ENCODE assay signal across 36 cellular contexts in the genomic region with DNA sequence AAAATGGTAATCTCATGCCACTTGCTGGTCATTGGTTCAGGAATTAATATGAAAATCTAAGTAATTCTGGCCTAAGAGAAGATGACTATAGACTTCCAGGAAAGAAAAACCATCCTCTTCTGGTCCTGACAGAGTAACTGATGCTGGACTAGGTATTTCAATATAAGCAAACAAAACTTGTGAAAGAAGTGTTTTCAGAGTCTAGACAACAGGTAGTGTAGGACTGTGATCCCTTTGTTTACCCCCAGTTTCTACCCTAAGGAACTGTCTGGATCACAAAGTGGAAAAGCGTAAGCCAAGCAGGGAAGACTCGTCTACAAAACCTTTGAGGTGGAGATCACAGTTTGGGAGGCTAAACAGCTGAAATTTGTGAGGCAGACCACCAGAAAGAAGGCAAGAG.
"Had no signal": no experiment of that assay in that cellular context is flagged by ENCODE, and none has a peak within 500 bp of the region (broad histone marks: within the 10 kb centered on the region; RNA-seq: fewer than 3 reads in every experiment).

No MANE protein-coding gene starts in this region.

- H3K4me1 Mint-ChIP-seq: activated B cell treated with CpG ODN at 0.5 μM for 24 hours; activated CD4-positive, alpha-beta T cell treated with anti-CD3 and anti-CD28 coated beads, Interleukin-2, amount 10 ng/mL, durations not matched to agents 24 days and 14 days; activated naive CD8-positive, alpha-beta T cell treated with anti-CD3 and anti-CD28 coated beads for 36 hours; activated T-helper 17 cell treated with anti-CD3 and anti-CD28 coated beads, Interleukin-2, amount 50 U/mL, for 72 hours had no signal

- H3K4me3 Mint-ChIP-seq: activated B cell treated with CpG ODN at 0.5 μM for 24 hours; activated CD4-positive, alpha-beta memory T cell treated with anti-CD3 and anti-CD28 coated beads for 36 hours; activated CD4-positive, alpha-beta T cell treated with anti-CD3 and anti-CD28 coated beads, Interleukin-2, amount 10 ng/mL, durations not matched to agents 24 days and 14 days; activated CD8-positive, alpha-beta T cell treated with anti-CD3 and anti-CD28 coated beads for 36 hours; activated naive CD4-positive, alpha-beta T cell treated with anti-CD3 and anti-CD28 coated beads for 36 hours; activated naive CD8-positive, alpha-beta T cell treated with anti-CD3 and anti-CD28 coated beads for 36 hours; activated T-cell treated with anti-CD3 and anti-CD28 coated beads, Interleukin-2, amount 50 U/mL, for 4 hours; activated T-cell treated with anti-CD3 and anti-CD28 coated beads, Interleukin-2, amount 50 U/mL, for 72 hours; activated T-helper 1 cell treated with anti-CD3 and anti-CD28 coated beads, Interleukin-12 subunit alpha, Interleukin-12 subunit beta, Interleukin-2, Interleukin-4 antibody, amounts not matched to agents 30 ng/mL and 10 ng/mL and 1 ng/mL, durations not matched to agents 14 hours and 24 hours and 36 hours; activated T-helper 17 cell treated with anti-CD3 and anti-CD28 coated beads, Interleukin-2, amount 50 U/mL, for 72 hours; T-helper 1 cell treated with Interleukin-12 subunit alpha and Interleukin-12 subunit beta and Interleukin-4 antibody, amounts not matched to agents 30 μg/mL and 1 μg/mL, for 36 hours; T-helper 2 cell treated with Interferon-gamma antibody and Interleukin-4, amounts not matched to agents 5 μg/mL and 100 μg/mL, for 36 hours had no signal

- H3K36me3 Mint-ChIP-seq: activated CD4-positive, alpha-beta memory T cell treated with anti-CD3 and anti-CD28 coated beads for 36 hours; activated naive CD4-positive, alpha-beta T cell treated with anti-CD3 and anti-CD28 coated beads, Interleukin-2, amount 50 U/mL, for 72 hours; activated naive CD8-positive, alpha-beta T cell treated with anti-CD3 and anti-CD28 coated beads for 36 hours had no signal

- H3K36me3 ChIP-seq: adrenal gland, brain microvascular endothelial cell, breast epithelium had no signal

- H3K4me3 ChIP-seq: adrenal gland, body of pancreas, breast epithelium had no signal

- FAIRE-seq: astrocyte, TTC549 had no signal

- ATAC-seq: activated CD8-positive, alpha-beta T cell treated with anti-CD3 and anti-CD28 coated beads for 36 hours; activated naive CD4-positive, alpha-beta T cell treated with anti-CD3 and anti-CD28 coated beads, Interleukin-2, amount 50 U/mL, for 72 hours; activated T-cell treated with anti-CD3 and anti-CD28 coated beads, Interleukin-2, amount 50 U/mL, for 4 hours; activated T-cell treated with anti-CD3 and anti-CD28 coated beads, Interleukin-2, amount 50 U/mL, for 72 hours; activated T-helper 17 cell treated with anti-CD3 and anti-CD28 coated beads, Interleukin-2, amount 50 U/mL, for 72 hours; body of pancreas had no signal

- H3K4me1 ChIP-seq: adrenal gland, body of pancreas, breast epithelium had no signal

- H3K27me3 Mint-ChIP-seq: activated CD8-positive, alpha-beta T cell treated with anti-CD3 and anti-CD28 coated beads for 36 hours; activated naive CD8-positive, alpha-beta T cell treated with anti-CD3 and anti-CD28 coated beads for 36 hours; activated T-helper 17 cell treated with anti-CD3 and anti-CD28 coated beads, Interleukin-2, amount 50 U/mL, for 72 hours had no signal

- DNase-seq: activated B cell treated with CpG ODN at 0.5 μM for 24 hours; activated CD4-positive, alpha-beta memory T cell treated with anti-CD3 and anti-CD28 coated beads for 36 hours; activated CD4-positive, alpha-beta T cell treated with anti-CD3 and anti-CD28 coated beads for 4 hours; activated CD4-positive, alpha-beta T cell treated with anti-CD3 and anti-CD28 coated beads, Interleukin-2, amount 10 ng/mL, durations not matched to agents 24 days and 14 days; activated CD4-positive, alpha-beta T cell treated with anti-CD3 and anti-CD28 coated beads, Interleukin-2, amount 50 U/mL, for 1 hour; activated CD4-positive, alpha-beta T cell treated with anti-CD3 and anti-CD28 coated beads, Interleukin-2, amount 50 U/mL, for 4 hours; activated CD4-positive, CD25-positive, alpha-beta regulatory T cell treated with anti-CD3 and anti-CD28 coated beads, Interleukin-2, amount 50 U/mL, for 72 hours; activated CD8-positive, alpha-beta memory T cell treated with anti-CD3 and anti-CD28 coated beads, Interleukin-2, amount 50 U/mL, for 4 hours; activated CD8-positive, alpha-beta T cell treated with anti-CD3 and anti-CD28 coated beads for 36 hours; activated effector memory CD4-positive, alpha-beta T cell treated with anti-CD3 and anti-CD28 coated beads, Interleukin-2, amount 50 U/mL, for 16 hours; activated gamma-delta T cell treated with Interleukin-2 at 50 U/mL for 16 hours; activated naive CD4-positive, alpha-beta T cell; activated naive CD4-positive, alpha-beta T cell treated with anti-CD3 and anti-CD28 coated beads for 36 hours; activated naive CD4-positive, alpha-beta T cell treated with anti-CD3 and anti-CD28 coated beads, Interleukin-2, amount 50 U/mL, for 16 hours; activated naive CD8-positive, alpha-beta T cell treated with anti-CD3 and anti-CD28 coated beads for 36 hours; activated T-cell treated with anti-CD3 and anti-CD28 coated beads for 4 hours; activated T-cell treated with anti-CD3 and anti-CD28 coated beads, Interleukin-2, amount 50 U/mL, for 1 hour; activated T-cell treated with anti-CD3 and anti-CD28 coated beads, Interleukin-2, amount 50 U/mL, for 4 hours; activated T-cell treated with anti-CD3 and anti-CD28 coated beads, Interleukin-2, amount 50 U/mL, for 72 hours; adrenal gland; amniotic stem cell; aorta; body of pancreas; brain microvascular endothelial cell; central memory CD4-positive, alpha-beta T cell; T-helper 2 cell; T-helper 9 cell had no signal

- H3K27ac ChIP-seq: adrenal gland, body of pancreas, brain microvascular endothelial cell, breast epithelium, VCaP had no signal

- H3K9me3 ChIP-seq: adrenal gland, body of pancreas, breast epithelium had no signal

- H3K9me3 Mint-ChIP-seq: activated B cell treated with CpG ODN at 0.5 μM for 24 hours; activated CD4-positive, alpha-beta memory T cell treated with anti-CD3 and anti-CD28 coated beads for 36 hours; activated CD8-positive, alpha-beta T cell treated with anti-CD3 and anti-CD28 coated beads for 36 hours; activated naive CD4-positive, alpha-beta T cell treated with anti-CD3 and anti-CD28 coated beads for 36 hours; activated naive CD4-positive, alpha-beta T cell treated with anti-CD3 and anti-CD28 coated beads, Interleukin-2, amount 50 U/mL, for 72 hours; activated naive CD8-positive, alpha-beta T cell treated with anti-CD3 and anti-CD28 coated beads for 36 hours; activated T-cell treated with anti-CD3 and anti-CD28 coated beads, Interleukin-2, amount 50 U/mL, for 4 hours; activated T-cell treated with anti-CD3 and anti-CD28 coated beads, Interleukin-2, amount 50 U/mL, for 72 hours; activated T-helper 1 cell treated with anti-CD3 and anti-CD28 coated beads, Interleukin-12 subunit alpha, Interleukin-12 subunit beta, Interleukin-2, Interleukin-4 antibody, amounts not matched to agents 30 ng/mL and 10 ng/mL and 1 ng/mL, durations not matched to agents 14 hours and 24 hours and 36 hours; activated T-helper 17 cell treated with anti-CD3 and anti-CD28 coated beads, Interleukin-2, amount 50 U/mL, for 72 hours; T-helper 1 cell treated with Interleukin-12 subunit alpha and Interleukin-12 subunit beta and Interleukin-4 antibody, amounts not matched to agents 30 μg/mL and 1 μg/mL, for 36 hours; T-helper 2 cell treated with Interferon-gamma antibody and Interleukin-4, amounts not matched to agents 5 μg/mL and 100 μg/mL, for 36 hours had no signal

- H3K27me3 ChIP-seq: adrenal gland, body of pancreas, brain microvascular endothelial cell, breast epithelium had no signal

- H3K27ac Mint-ChIP-seq: activated B cell treated with CpG ODN at 0.5 μM for 24 hours; activated CD4-positive, alpha-beta memory T cell treated with anti-CD3 and anti-CD28 coated beads for 36 hours; activated CD4-positive, alpha-beta T cell treated with anti-CD3 and anti-CD28 coated beads, Interleukin-2, amount 10 ng/mL, durations not matched to agents 24 days and 14 days; activated CD8-positive, alpha-beta T cell treated with anti-CD3 and anti-CD28 coated beads for 36 hours; activated naive CD4-positive, alpha-beta T cell treated with anti-CD3 and anti-CD28 coated beads for 36 hours; activated naive CD4-positive, alpha-beta T cell treated with anti-CD3 and anti-CD28 coated beads, Interleukin-2, amount 50 U/mL, for 72 hours; activated naive CD8-positive, alpha-beta T cell treated with anti-CD3 and anti-CD28 coated beads for 36 hours; activated T-cell treated with anti-CD3 and anti-CD28 coated beads, Interleukin-2, amount 50 U/mL, for 72 hours; activated T-helper 1 cell treated with anti-CD3 and anti-CD28 coated beads, Interleukin-12 subunit alpha, Interleukin-12 subunit beta, Interleukin-2, Interleukin-4 antibody, amounts not matched to agents 30 ng/mL and 10 ng/mL and 1 ng/mL, durations not matched to agents 14 hours and 24 hours and 36 hours; activated T-helper 17 cell treated with anti-CD3 and anti-CD28 coated beads, Interleukin-2, amount 50 U/mL, for 72 hours; T-helper 1 cell treated with Interleukin-12 subunit alpha and Interleukin-12 subunit beta and Interleukin-4 antibody, amounts not matched to agents 30 μg/mL and 1 μg/mL, for 36 hours; T-helper 2 cell treated with Interferon-gamma antibody and Interleukin-4, amounts not matched to agents 5 μg/mL and 100 μg/mL, for 36 hours had no signal
